Comparison of ENCODE assay signal across 8 cellular contexts in the genomic region with DNA sequence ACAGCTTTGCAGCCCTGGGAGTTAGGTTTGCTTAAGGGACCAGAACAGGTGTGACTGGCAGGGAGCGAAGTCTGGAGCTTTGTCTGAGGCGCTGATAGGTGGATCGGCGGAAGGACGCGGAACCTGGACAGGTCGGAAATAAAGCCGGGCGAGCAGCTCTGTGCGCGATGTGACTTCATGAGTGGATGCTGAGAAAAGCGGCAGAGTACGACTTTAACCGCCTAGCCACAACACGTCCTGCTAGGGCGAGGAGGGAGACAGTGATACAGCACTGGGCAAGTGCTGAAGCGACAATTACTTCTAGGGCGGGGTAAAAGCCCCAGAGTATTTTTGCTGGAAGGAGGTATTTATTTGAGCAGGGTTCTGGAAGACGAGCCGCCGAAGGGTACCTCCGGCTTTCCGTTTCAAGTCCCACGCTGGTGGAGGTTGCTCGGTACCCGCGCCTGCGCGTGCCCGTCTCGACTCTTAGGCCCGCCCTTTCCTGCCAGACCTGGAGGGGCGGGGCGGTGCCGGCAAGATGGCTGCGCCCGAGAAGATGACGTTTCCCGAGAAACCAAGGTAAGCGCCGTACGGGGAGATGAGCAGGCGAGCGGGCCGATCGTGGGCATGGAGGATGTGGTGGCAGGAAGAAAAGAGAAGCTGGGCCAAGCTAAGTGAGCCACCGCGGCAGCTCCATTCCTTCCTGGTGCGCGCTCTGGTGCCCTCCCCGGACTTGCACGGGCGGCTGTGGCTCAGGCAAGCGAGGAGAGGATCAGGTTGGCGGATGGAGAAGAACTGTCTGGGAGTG. TPM values are rescaled to one million over a fixed set of nuclear protein-coding genes. Genes with fewer than 3 reads are reported as not detected.
DNase-seq lines count a peak whose midpoint lies in the region; ATAC-seq, FAIRE-seq and TF ChIP-seq lines count a peak whose summit lies in the region.

A gene with protein sequence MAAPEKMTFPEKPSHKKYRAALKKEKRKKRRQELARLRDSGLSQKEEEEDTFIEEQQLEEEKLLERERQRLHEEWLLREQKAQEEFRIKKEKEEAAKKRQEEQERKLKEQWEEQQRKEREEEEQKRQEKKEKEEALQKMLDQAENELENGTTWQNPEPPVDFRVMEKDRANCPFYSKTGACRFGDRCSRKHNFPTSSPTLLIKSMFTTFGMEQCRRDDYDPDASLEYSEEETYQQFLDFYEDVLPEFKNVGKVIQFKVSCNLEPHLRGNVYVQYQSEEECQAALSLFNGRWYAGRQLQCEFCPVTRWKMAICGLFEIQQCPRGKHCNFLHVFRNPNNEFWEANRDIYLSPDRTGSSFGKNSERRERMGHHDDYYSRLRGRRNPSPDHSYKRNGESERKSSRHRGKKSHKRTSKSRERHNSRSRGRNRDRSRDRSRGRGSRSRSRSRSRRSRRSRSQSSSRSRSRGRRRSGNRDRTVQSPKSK (plus strand): TSS at position 506 of the 787 bp plus-strand sequence. CDS start 12 bp downstream, at position 518.

- H3K27ac ChIP-seq in foreskin keratinocyte (peak within 1 kb of the TSS; percentile 77), neutrophil (peak within 1 kb of the TSS; percentile 92), substantia nigra (ENCODE audit: low read depth, low read length, poor library complexity, severe bottlenecking) (peak within 1 kb of the TSS; percentile 76)

- H3K4me1 ChIP-seq in foreskin keratinocyte (no peaks in the 10 kb centered on the region), neutrophil (ENCODE audit: control insufficient read depth in 1 of 2, insufficient read depth in 1 of 2, low read depth in 1 of 2, low read length in 1 of 2) (peaks cover 17 to 35% of the 10 kb centered on the region in 2 experiments)

- in situ Hi-C loops in G401 (cut with HindIII; ENCODE audit: low sequenced_read_pairs), result no loop called here

- peak within 1 kb of the TSS; percentile 78 for H3K4me3 ChIP-seq in LNCaP clone FGC (ENCODE audit: low read depth, low read length)
- peak within 1 kb of the TSS; percentile 68 to 91 for H3K4me3 ChIP-seq in neutrophil (ENCODE audit: low read depth in 1 of 2, low read length in 1 of 2)

- peak; percentile 67 for TF ChIP-seq POLR2A in H54 (IDR thresholded peaks at IDR 0.05; ENCODE audit: low read depth, low read length)

- H3K36me3 ChIP-seq in neutrophil, result no peaks in the 10 kb centered on the region

- H3K9me3 ChIP-seq in neutrophil, result no peaks in the 10 kb centered on the region

- TF ChIP-seq CTCF in LNCaP clone FGC (IDR thresholded peaks at IDR 0.05; ENCODE audit: control insufficient read depth, extremely low read depth, insufficient read depth), result no peak
- no peak for TF ChIP-seq CTCF in foreskin keratinocyte (conservative IDR thresholded peaks at IDR 0.05)
- TF ChIP-seq CTCF in neutrophil (IDR thresholded peaks at IDR 0.05), result no peak

- no peak for FAIRE-seq in H54 (lab: Jason Lieb, UNC)

- no peaks in the 10 kb centered on the region for H3K27me3 ChIP-seq in foreskin keratinocyte
- no peaks in the 10 kb centered on the region for H3K27me3 ChIP-seq in neutrophil

- ATAC-seq in foreskin keratinocyte, result peak; percentile 95

- DNase-seq in G401 (ENCODE audit: low spot score) (peak; percentile 85), H54 (ENCODE audit: insufficient read length, low spot score) (peak; percentile 42), LNCaP clone FGC (ENCODE audit: low read depth) (peak; percentile 39), SHP77 (lab: John Stamatoyannopoulos, UW) (peak; percentile 62 to 68), foreskin keratinocyte (peak; percentile 51 to 69), substantia nigra (lab: John Stamatoyannopoulos, UW) (peak; percentile 4 to 93 (median 67))
- DNase-seq in activated effector memory CD4-positive, alpha-beta T cell treated with Interleukin-2 at 50 U/mL for 16 hours, result peak; percentile 82

RNA-seq across cellular contexts. Expression of the gene that starts here (rescaled TPM):
- total RNA-seq in G401 (2014; rRNA removed; shearing (Covaris generic)), result 0.49 TPM in 1 of 2 replicates, not detected in the other
- 5.7 and 5.9 TPM in 2 replicates for total RNA-seq in foreskin keratinocyte
- 6.9 and 7.2 TPM in 2 replicates for polyA plus RNA-seq in foreskin keratinocyte

Comparison
In these comparisons a context has a peak if more than half of its experiments do, and no peak if none do; other contexts are left out.
1. Peak in every context shown above with its lines: DNase-seq, ATAC-seq, H3K4me3 ChIP-seq and H3K27ac ChIP-seq.
2. Peak in DNase-seq in G401; RNA of the gene not detected or under 1 TPM.